8 cellular contexts compared by ENCODE assay signal in genomic region chr3:160857476-160857875, GRCh38.
"Had no signal": no experiment of that assay in that cellular context is flagged by ENCODE, and none has a peak within 500 bp of the region (broad histone marks: within the 10 kb centered on the region; RNA-seq: fewer than 3 reads in every experiment).

No MANE protein-coding gene starts in this region.

- ATAC-seq: HepG2, K562 had no signal

- H3K27ac Mint-ChIP-seq: IgD-negative memory B cell had no signal

- H3K4me3 ChIP-seq: K562 had no signal

- DNase-seq: IMR-90, KBM-7, KG1 had no signal

- H3K9me3 Mint-ChIP-seq: IgD-negative memory B cell had no signal

- H3K4me3 Mint-ChIP-seq: IgD-negative memory B cell had no signal

- H3K27ac ChIP-seq: HL-60, KMS-11 had no signal

- H3K4me2 ChIP-seq: KMS-11 had no signal

- H3K36me3 Mint-ChIP-seq: IgD-negative memory B cell had no signal
